Comparison of ENCODE assay signal across 11 cellular contexts in genomic region chr4:170420255-170420693, GRCh38.
DNase-seq lines count a peak whose midpoint lies in the region; ATAC-seq and TF ChIP-seq lines count a peak whose summit lies in the region.
"Had no signal": no experiment of that assay in that cellular context is flagged by ENCODE, and none has a peak within 500 bp of the region (broad histone marks: within the 10 kb centered on the region; RNA-seq: fewer than 3 reads in every experiment).

No MANE protein-coding gene starts in this region.

- H3K4me1 Mint-ChIP-seq in endothelial cell (ENCODE audit: unreplicated experiment) = no peaks in the 10 kb centered on the region

- no peak overlapping the region for H3K4me3 Mint-ChIP-seq in endothelial cell (ENCODE audit: unreplicated experiment)
- H3K4me3 Mint-ChIP-seq: brain had no signal

- H3K36me3 Mint-ChIP-seq in endothelial cell (ENCODE audit: low read depth, unreplicated experiment) = no peaks in the 10 kb centered on the region
- H3K36me3 Mint-ChIP-seq: brain had no signal

- no peaks in the 10 kb centered on the region for H3K9me3 Mint-ChIP-seq in endothelial cell (ENCODE audit: unreplicated experiment)

- ATAC-seq in HG02970 (IDR thresholded peaks at IDR 0.05; ENCODE audit: low FRiP score, unreplicated experiment) = peak; percentile 71

- DNase-seq in SKM-1 treated with dmso at 0.1 percent for 144 hours (lab: John Stamatoyannopoulos, UW; ENCODE audit: unreplicated experiment) (peak; percentile 27), SKM-1 (lab: John Stamatoyannopoulos, UW; ENCODE audit: unreplicated experiment) (no peak), OCI-M2 (lab: John Stamatoyannopoulos, UW; ENCODE audit: unreplicated experiment) (peak; percentile 65), GM19238 (ENCODE audit: insufficient read length, low spot score) (no peak), activated gamma-delta T cell treated with Interleukin-2 at 50 U/mL for 16 hours (no peak), endothelial cell (ENCODE audit: low spot score) (no peak), SIG-M5 treated with dmso at 0.1 percent for 504 hours (lab: John Stamatoyannopoulos, UW; ENCODE audit: unreplicated experiment) (no peak)
- DNase-seq: ACHN, NCI-H1930 had no signal

- H3K27me3 Mint-ChIP-seq in endothelial cell (ENCODE audit: unreplicated experiment) = peaks cover 1% of the 10 kb centered on the region
- H3K27me3 Mint-ChIP-seq: brain had no signal

- no peak for TF ChIP-seq CTCF in endothelial cell (IDR thresholded peaks at IDR 0.05; ENCODE audit: unreplicated experiment)

- H3K27ac Mint-ChIP-seq in endothelial cell (ENCODE audit: unreplicated experiment) = no peak overlapping the region
- H3K27ac Mint-ChIP-seq: brain had no signal

Comparison
In these comparisons a context has a peak if more than half of its experiments do, and no peak if none do; other contexts are left out.
1. DNase-seq: peak in SKM-1 treated with dmso at 0.1 percent for 144 hours (single experiment) and OCI-M2 (single experiment); none in SKM-1 (single experiment), GM19238 (single experiment), activated gamma-delta T cell treated with Interleukin-2 at 50 U/mL for 16 hours (single experiment), endothelial cell (single experiment) and SIG-M5 treated with dmso at 0.1 percent for 504 hours (single experiment).